Comparison of ENCODE assay signal across 8 cellular contexts in the genomic region with DNA sequence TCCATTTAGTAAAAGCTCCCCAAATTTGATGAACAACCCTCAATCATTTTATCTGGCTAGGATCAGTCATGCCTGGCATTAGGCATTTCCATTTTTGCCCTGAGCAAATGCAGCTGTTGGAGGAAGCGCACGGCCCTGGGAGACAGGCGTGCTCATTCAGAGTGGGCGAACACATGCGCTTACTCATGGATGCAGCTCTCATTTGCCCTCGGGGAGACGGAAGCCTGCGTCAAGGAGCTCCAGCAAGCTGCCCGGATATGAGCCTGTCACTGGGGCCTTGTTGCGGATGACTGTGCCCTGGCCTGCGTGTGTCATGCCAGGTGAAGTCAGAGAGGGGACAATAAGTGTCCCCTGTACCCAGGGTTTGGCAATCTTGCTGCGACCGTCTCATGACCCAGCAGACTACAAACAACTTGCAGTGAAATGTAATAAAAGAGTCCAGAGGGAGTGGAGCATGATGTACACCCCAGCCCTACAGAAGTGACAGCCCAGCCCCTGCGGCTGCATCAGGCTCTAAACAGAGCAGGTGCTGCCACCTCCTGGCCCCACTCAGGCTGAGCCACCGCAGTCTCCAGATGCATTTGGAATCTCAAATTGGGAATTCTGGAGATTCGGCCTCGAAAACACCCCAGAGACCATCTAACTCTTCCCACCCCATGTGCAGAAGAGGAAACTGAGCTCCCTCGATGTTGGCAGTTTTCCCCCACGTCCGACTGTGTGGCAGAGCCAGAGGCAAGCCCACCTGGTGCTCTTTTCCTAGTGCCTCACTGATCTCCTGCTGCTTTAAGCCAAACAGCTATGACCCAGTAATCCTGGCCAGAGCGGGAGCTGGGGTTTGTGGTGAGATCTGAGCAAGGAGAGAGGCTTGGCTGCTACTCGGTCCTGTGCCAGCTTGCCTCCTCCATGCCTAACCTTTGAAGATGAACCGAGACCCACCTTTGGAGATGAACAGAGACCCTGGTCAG.
A peak's percentile ranks its signal among the peaks of the same experiment; 100 is the strongest.
DNase-seq lines count a peak whose midpoint lies in the region; ATAC-seq and TF ChIP-seq lines count a peak whose summit lies in the region.

No MANE protein-coding gene starts in this region.

- TF ChIP-seq CTCF in breast epithelium (IDR thresholded peaks at IDR 0.05): peak in 2 of 3 donors; percentile 43 to 57

- no peaks in the 10 kb centered on the region for H3K9me3 ChIP-seq in breast epithelium

- TF ChIP-seq POLR2A in breast epithelium (IDR thresholded peaks at IDR 0.05): no peak

- CTCF ChIA-PET in activated CD4-positive, alpha-beta T cell treated with anti-CD3 and anti-CD28 coated beads for 36 hours (lab: Charles Lee): interaction anchor here (1.4 to 2.1 kb wide), 2 partner anchors 10 to 103 kb away, joined by 3 to 6 read pairs; no protein-coding TSS in a partner anchor

- no peaks in the 10 kb centered on the region for H3K4me1 Mint-ChIP-seq in activated CD4-positive, alpha-beta T cell treated with anti-CD3 and anti-CD28 coated beads for 36 hours

- H3K36me3 Mint-ChIP-seq in activated CD4-positive, alpha-beta T cell treated with anti-CD3 and anti-CD28 coated beads for 36 hours (ENCODE audit: low read depth): no peaks in the 10 kb centered on the region

- POLR2A ChIA-PET in activated CD4-positive, alpha-beta T cell treated with anti-CD3 and anti-CD28 coated beads for 36 hours (lab: Charles Lee): no interaction called here

- H3K27ac Mint-ChIP-seq in activated CD4-positive, alpha-beta T cell treated with anti-CD3 and anti-CD28 coated beads for 36 hours: no peak overlapping the region

- ATAC-seq in activated CD4-positive, alpha-beta T cell treated with anti-CD3 and anti-CD28 coated beads for 36 hours: no peak
- peak; percentile 47 for ATAC-seq in left colon
- ATAC-seq in GM18868 (IDR thresholded peaks at IDR 0.05; ENCODE audit: unreplicated experiment): no peak

- H3K9me3 Mint-ChIP-seq in activated CD4-positive, alpha-beta T cell treated with anti-CD3 and anti-CD28 coated beads for 36 hours (ENCODE audit: low read depth): no peaks in the 10 kb centered on the region

- peaks cover 0 to 8% of the 10 kb centered on the region in 2 donors for H3K27me3 ChIP-seq in breast epithelium

- intact Hi-C loops in activated CD4-positive, alpha-beta T cell treated with anti-CD3 and anti-CD28 coated beads for 36 hours (cut with DNase I, micrococcal nuclease): loop anchor here (1.0 to 5.0 kb wide), 2 partner anchors 103 to 104 kb away; a partner anchor contains a TSS
- intact Hi-C loops in breast epithelium (cut with DNase I; ENCODE audit: low total_unique reads): no loop called here
- intact Hi-C loops in left colon (cut with DNase I, micrococcal nuclease): no loop called here

- H3K36me3 ChIP-seq in breast epithelium: no peaks in the 10 kb centered on the region

- peak overlapping the region in 1 of 2 donors; percentile 77 for H3K27ac ChIP-seq in breast epithelium

- H3K4me1 ChIP-seq in breast epithelium: peaks cover 0 to 6% of the 10 kb centered on the region in 2 donors

- peak; percentile 37 for DNase-seq in activated CD4-positive, alpha-beta T cell treated with anti-CD3 and anti-CD28 coated beads for 36 hours
- no peak for DNase-seq in activated CD4-positive, alpha-beta T cell treated with anti-CD3 and anti-CD28 coated beads for 4 hours
- DNase-seq in NCI-H128 (lab: John Stamatoyannopoulos, UW; ENCODE audit: unreplicated experiment) (peak; percentile 6), breast epithelium (ENCODE audit: low spot score in 2 of 2) (peak; percentile 53 to 70), left colon (peak in 1 of 2 donors; percentile 27), ureter (ENCODE audit: low spot score) (peak; percentile 50), NCI-H774 (lab: John Stamatoyannopoulos, UW) (no peak)

- no peak overlapping the region for H3K4me3 Mint-ChIP-seq in activated CD4-positive, alpha-beta T cell treated with anti-CD3 and anti-CD28 coated beads for 36 hours

- H3K27me3 Mint-ChIP-seq in activated CD4-positive, alpha-beta T cell treated with anti-CD3 and anti-CD28 coated beads for 36 hours: peaks cover 3% of the 10 kb centered on the region

- H3K4me3 ChIP-seq in breast epithelium: no peak overlapping the region

Comparison
In these comparisons a context has a peak if more than half of its experiments do, and no peak if none do; other contexts are left out.
1. DNase-seq: peak in activated CD4-positive, alpha-beta T cell treated with anti-CD3 and anti-CD28 coated beads for 36 hours (single experiment), NCI-H128 (single experiment), breast epithelium (2 of 2) and ureter (single experiment); none in activated CD4-positive, alpha-beta T cell treated with anti-CD3 and anti-CD28 coated beads for 4 hours (0 of 2) and NCI-H774 (single experiment).
2. intact Hi-C loops: an anchor here in activated CD4-positive, alpha-beta T cell treated with anti-CD3 and anti-CD28 coated beads for 36 hours (1.0 to 5.0 kb wide); none called in breast epithelium and left colon.